32 cellular contexts compared by ENCODE assay signal in the genomic region with DNA sequence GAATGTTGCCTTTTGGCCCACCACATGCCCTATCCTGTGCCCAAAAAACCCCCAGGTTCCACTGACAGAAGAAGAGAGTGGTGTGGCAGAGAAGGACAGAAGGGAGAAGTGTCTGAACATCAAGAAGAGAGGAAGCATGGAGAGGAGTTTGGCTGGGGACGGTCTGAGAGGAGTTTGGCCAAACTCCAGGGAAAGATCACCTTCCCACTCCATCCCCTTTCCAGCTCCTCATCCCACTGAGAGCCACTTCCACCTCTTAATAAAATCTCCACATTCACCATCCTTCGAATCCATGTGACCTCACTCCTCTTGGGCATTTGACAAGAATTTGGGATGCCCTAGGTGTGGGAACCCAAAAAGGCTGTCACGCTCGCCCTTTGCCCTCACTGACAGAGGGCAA.
"Had no signal": no experiment of that assay in that cellular context is flagged by ENCODE, and none has a peak within 500 bp of the region (broad histone marks: within the 10 kb centered on the region; RNA-seq: fewer than 3 reads in every experiment).

No MANE protein-coding gene starts in this region.

- DNase-seq: activated B cell treated with CpG ODN at 0.5 μM for 24 hours; activated CD4-positive, alpha-beta memory T cell treated with anti-CD3 and anti-CD28 coated beads for 36 hours; activated CD4-positive, alpha-beta T cell treated with anti-CD3 and anti-CD28 coated beads for 4 hours; activated CD4-positive, alpha-beta T cell treated with anti-CD3 and anti-CD28 coated beads, Interleukin-2, amount 10 ng/mL, durations not matched to agents 24 days and 14 days; activated CD4-positive, alpha-beta T cell treated with anti-CD3 and anti-CD28 coated beads, Interleukin-2, amount 50 U/mL, for 1 hour; activated CD4-positive, alpha-beta T cell treated with anti-CD3 and anti-CD28 coated beads, Interleukin-2, amount 50 U/mL, for 4 hours; activated CD4-positive, CD25-positive, alpha-beta regulatory T cell treated with anti-CD3 and anti-CD28 coated beads, Interleukin-2, amount 50 U/mL, for 72 hours; activated CD8-positive, alpha-beta memory T cell treated with anti-CD3 and anti-CD28 coated beads, Interleukin-2, amount 50 U/mL, for 4 hours; activated CD8-positive, alpha-beta T cell treated with anti-CD3 and anti-CD28 coated beads for 36 hours; activated effector memory CD4-positive, alpha-beta T cell treated with anti-CD3 and anti-CD28 coated beads, Interleukin-2, amount 50 U/mL, for 16 hours; activated naive CD4-positive, alpha-beta T cell treated with anti-CD3 and anti-CD28 coated beads, Interleukin-2, amount 10 ng/mL, durations not matched to agents 7 days and 5 days; activated naive CD4-positive, alpha-beta T cell treated with Interleukin-2 at 50 U/mL for 16 hours; activated naive CD8-positive, alpha-beta T cell treated with anti-CD3 and anti-CD28 coated beads, Interleukin-2, amount 10 ng/mL, durations not matched to agents 7 days and 5 days; activated naive CD8-positive, alpha-beta T cell treated with anti-CD3 and anti-CD28 coated beads, Interleukin-2, amount 50 U/mL, for 24 hours; activated T-cell treated with anti-CD3 and anti-CD28 coated beads for 4 hours; activated T-cell treated with anti-CD3 and anti-CD28 coated beads, Interleukin-2, amount 50 U/mL, for 1 hour; activated T-cell treated with anti-CD3 and anti-CD28 coated beads, Interleukin-2, amount 50 U/mL, for 4 hours; activated T-cell treated with anti-CD3 and anti-CD28 coated beads, Interleukin-2, amount 50 U/mL, for 72 hours; amygdala; anterior cingulate cortex; caudate nucleus; cerebellar nuclear complex; T-helper 17 cell had no signal

- H3K4me1 ChIP-seq: ascending aorta had no signal

- H3K4me3 Mint-ChIP-seq: activated B cell treated with CpG ODN at 0.5 μM for 24 hours; activated CD4-positive, alpha-beta memory T cell treated with anti-CD3 and anti-CD28 coated beads for 36 hours; activated CD4-positive, alpha-beta T cell treated with anti-CD3 and anti-CD28 coated beads, Interleukin-2, amount 10 ng/mL, durations not matched to agents 24 days and 14 days; activated CD8-positive, alpha-beta T cell treated with anti-CD3 and anti-CD28 coated beads for 36 hours; activated naive CD4-positive, alpha-beta T cell treated with anti-CD3 and anti-CD28 coated beads, Interleukin-2, amount 10 ng/mL, durations not matched to agents 7 days and 5 days; activated naive CD4-positive, alpha-beta T cell treated with anti-CD3 and anti-CD28 coated beads, Interleukin-2, amount 50 U/mL, for 24 hours; activated naive CD8-positive, alpha-beta T cell; activated naive CD8-positive, alpha-beta T cell treated with anti-CD3 and anti-CD28 coated beads, Interleukin-2, amount 10 ng/mL, durations not matched to agents 7 days and 5 days; activated naive CD8-positive, alpha-beta T cell treated with anti-CD3 and anti-CD28 coated beads, Interleukin-2, amount 50 U/mL, for 24 hours; activated T-cell treated with anti-CD3 and anti-CD28 coated beads, Interleukin-2, amount 50 U/mL, for 4 hours; activated T-cell treated with anti-CD3 and anti-CD28 coated beads, Interleukin-2, amount 50 U/mL, for 72 hours; activated T-helper 1 cell treated with anti-CD3 and anti-CD28 coated beads, Interleukin-12 subunit alpha, Interleukin-12 subunit beta, Interleukin-2, Interleukin-4 antibody, amounts not matched to agents 30 ng/mL and 10 ng/mL and 1 ng/mL, durations not matched to agents 14 hours and 24 hours and 36 hours; activated T-helper 17 cell treated with anti-CD3 and anti-CD28 coated beads, Interleukin-2, amount 50 U/mL, for 72 hours; brain; central memory CD8-positive, alpha-beta T cell; T-helper 17 cell had no signal

- H3K27ac Mint-ChIP-seq: activated B cell treated with CpG ODN at 0.5 μM for 24 hours; activated CD4-positive, alpha-beta memory T cell treated with anti-CD3 and anti-CD28 coated beads for 36 hours; activated CD4-positive, alpha-beta T cell treated with anti-CD3 and anti-CD28 coated beads, Interleukin-2, amount 10 ng/mL, durations not matched to agents 24 days and 14 days; activated CD8-positive, alpha-beta T cell treated with anti-CD3 and anti-CD28 coated beads for 36 hours; activated naive CD4-positive, alpha-beta T cell treated with anti-CD3 and anti-CD28 coated beads, Interleukin-2, amount 10 ng/mL, durations not matched to agents 7 days and 5 days; activated naive CD4-positive, alpha-beta T cell treated with anti-CD3 and anti-CD28 coated beads, Interleukin-2, amount 50 U/mL, for 24 hours; activated naive CD8-positive, alpha-beta T cell; activated naive CD8-positive, alpha-beta T cell treated with anti-CD3 and anti-CD28 coated beads, Interleukin-2, amount 10 ng/mL, durations not matched to agents 7 days and 5 days; activated naive CD8-positive, alpha-beta T cell treated with anti-CD3 and anti-CD28 coated beads, Interleukin-2, amount 50 U/mL, for 24 hours; activated T-cell treated with anti-CD3 and anti-CD28 coated beads, Interleukin-2, amount 50 U/mL, for 72 hours; activated T-helper 1 cell treated with anti-CD3 and anti-CD28 coated beads, Interleukin-12 subunit alpha, Interleukin-12 subunit beta, Interleukin-2, Interleukin-4 antibody, amounts not matched to agents 30 ng/mL and 10 ng/mL and 1 ng/mL, durations not matched to agents 14 hours and 24 hours and 36 hours; activated T-helper 17 cell treated with anti-CD3 and anti-CD28 coated beads, Interleukin-2, amount 50 U/mL, for 72 hours; brain; T-helper 17 cell had no signal

- H3K36me3 Mint-ChIP-seq: activated CD4-positive, alpha-beta memory T cell treated with anti-CD3 and anti-CD28 coated beads for 36 hours; activated naive CD4-positive, alpha-beta T cell treated with anti-CD3 and anti-CD28 coated beads, Interleukin-2, amount 10 ng/mL, durations not matched to agents 7 days and 5 days; activated naive CD4-positive, alpha-beta T cell treated with anti-CD3 and anti-CD28 coated beads, Interleukin-2, amount 50 U/mL, for 24 hours; activated naive CD8-positive, alpha-beta T cell; activated naive CD8-positive, alpha-beta T cell treated with anti-CD3 and anti-CD28 coated beads, Interleukin-2, amount 10 ng/mL, durations not matched to agents 7 days and 5 days; brain had no signal

- H3K27me3 ChIP-seq: ascending aorta, cardiac muscle cell had no signal

- H3K27ac ChIP-seq: ascending aorta, cardiac muscle cell, VCaP had no signal

- H3K36me3 ChIP-seq: ascending aorta, cardiac muscle cell had no signal

- H3K27me3 Mint-ChIP-seq: activated B cell treated with CpG ODN at 0.5 μM for 24 hours; activated CD4-positive, alpha-beta memory T cell treated with anti-CD3 and anti-CD28 coated beads for 36 hours; activated CD4-positive, alpha-beta T cell treated with anti-CD3 and anti-CD28 coated beads, Interleukin-2, amount 10 ng/mL, durations not matched to agents 24 days and 14 days; activated CD8-positive, alpha-beta T cell treated with anti-CD3 and anti-CD28 coated beads for 36 hours; activated naive CD4-positive, alpha-beta T cell treated with anti-CD3 and anti-CD28 coated beads, Interleukin-2, amount 10 ng/mL, durations not matched to agents 7 days and 5 days; activated naive CD4-positive, alpha-beta T cell treated with anti-CD3 and anti-CD28 coated beads, Interleukin-2, amount 50 U/mL, for 24 hours; activated naive CD8-positive, alpha-beta T cell treated with anti-CD3 and anti-CD28 coated beads, Interleukin-2, amount 10 ng/mL, durations not matched to agents 7 days and 5 days; activated naive CD8-positive, alpha-beta T cell treated with anti-CD3 and anti-CD28 coated beads, Interleukin-2, amount 50 U/mL, for 24 hours; activated T-helper 17 cell treated with anti-CD3 and anti-CD28 coated beads, Interleukin-2, amount 50 U/mL, for 72 hours; brain; central memory CD8-positive, alpha-beta T cell; T-helper 17 cell had no signal

- H3K4me3 ChIP-seq: ascending aorta, cardiac muscle cell had no signal

- H3K4me1 Mint-ChIP-seq: activated B cell treated with CpG ODN at 0.5 μM for 24 hours; activated CD4-positive, alpha-beta T cell treated with anti-CD3 and anti-CD28 coated beads, Interleukin-2, amount 10 ng/mL, durations not matched to agents 24 days and 14 days; activated naive CD4-positive, alpha-beta T cell treated with anti-CD3 and anti-CD28 coated beads, Interleukin-2, amount 10 ng/mL, durations not matched to agents 7 days and 5 days; activated naive CD4-positive, alpha-beta T cell treated with anti-CD3 and anti-CD28 coated beads, Interleukin-2, amount 50 U/mL, for 24 hours; activated naive CD8-positive, alpha-beta T cell treated with anti-CD3 and anti-CD28 coated beads, Interleukin-2, amount 10 ng/mL, durations not matched to agents 7 days and 5 days; activated naive CD8-positive, alpha-beta T cell treated with anti-CD3 and anti-CD28 coated beads, Interleukin-2, amount 50 U/mL, for 24 hours; activated T-helper 17 cell treated with anti-CD3 and anti-CD28 coated beads, Interleukin-2, amount 50 U/mL, for 72 hours; brain; central memory CD8-positive, alpha-beta T cell; T-helper 17 cell had no signal
